In the genomic region with DNA sequence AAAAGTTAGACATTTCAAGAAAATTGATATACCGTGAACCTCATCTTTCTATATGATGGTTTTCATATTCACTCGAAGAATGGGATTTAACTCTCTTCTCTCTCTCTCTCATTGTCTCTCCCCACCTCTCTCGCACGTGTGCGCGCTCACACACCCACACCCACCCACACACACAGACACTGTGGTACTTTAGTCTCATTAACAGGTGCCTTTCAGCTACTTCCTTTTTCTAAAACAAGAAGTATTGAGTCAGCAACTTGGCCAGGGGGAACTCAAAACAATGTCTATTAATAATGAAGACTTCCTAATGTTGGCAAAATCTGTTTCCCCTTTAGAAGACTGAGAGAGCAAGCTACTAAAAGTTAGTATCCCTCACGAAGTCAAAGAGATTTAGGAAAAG, we compare ENCODE assay signal across 8 cellular contexts.
DNase-seq lines count a peak whose midpoint lies in the region; ATAC-seq and TF ChIP-seq lines count a peak whose summit lies in the region.

No MANE protein-coding gene starts in this region.

- H3K9me3 ChIP-seq in heart left ventricle = no peaks in the 10 kb centered on the region

- H3K27me3 ChIP-seq in heart left ventricle = no peaks in the 10 kb centered on the region

- intact Hi-C loops in heart left ventricle (cut with DNase I) = loop anchor here in 1 of 10 donors (5.0 kb wide), 1 partner anchor 167 kb away; a partner anchor contains a TSS

- TF ChIP-seq POLR2A in heart left ventricle (IDR thresholded peaks at IDR 0.05) = no peak

- no peak for TF ChIP-seq CTCF in heart left ventricle (IDR thresholded peaks at IDR 0.05)

- H3K4me1 ChIP-seq in heart left ventricle = peaks cover 0 to 54% (median 5%) of the 10 kb centered on the region in 12 donors

- H3K36me3 ChIP-seq in heart left ventricle = no peaks in the 10 kb centered on the region

- no peak overlapping the region for H3K4me3 ChIP-seq in heart left ventricle

- DNase-seq in heart left ventricle (no peak), NCI-H2029 (lab: John Stamatoyannopoulos, UW) (no peak), NCI-H2171 treated with DMSO at 0.1 percent for 48 hours (lab: John Stamatoyannopoulos, UW) (no peak)
- DNase-seq in stimulated activated naive CD4-positive, alpha-beta T cell (lab: John Stamatoyannopoulos, UW) = no peak

- 54 to 65% (median 62%) methylated on average over 7 of the region's 7 CpGs for WGBS in heart left ventricle, 4 donors

- peak; percentile 77 for ATAC-seq in GM18498 (IDR thresholded peaks at IDR 0.05; ENCODE audit: unreplicated experiment)
- peak; percentile 72 for ATAC-seq in GM21447 (IDR thresholded peaks at IDR 0.05; ENCODE audit: unreplicated experiment)
- ATAC-seq in HG03460 (IDR thresholded peaks at IDR 0.05; ENCODE audit: unreplicated experiment) = peak; percentile 80
- peak in 3 of 4 donors; percentile 56 to 70 (median 61) for ATAC-seq in heart left ventricle
- ATAC-seq in esophagus mucosa = no peak

- peak overlapping the region in 4 of 12 donors; percentile 17 to 83 (median 38) for H3K27ac ChIP-seq in heart left ventricle
